Comparison of ENCODE assay signal across 18 cellular contexts in the genomic region with DNA sequence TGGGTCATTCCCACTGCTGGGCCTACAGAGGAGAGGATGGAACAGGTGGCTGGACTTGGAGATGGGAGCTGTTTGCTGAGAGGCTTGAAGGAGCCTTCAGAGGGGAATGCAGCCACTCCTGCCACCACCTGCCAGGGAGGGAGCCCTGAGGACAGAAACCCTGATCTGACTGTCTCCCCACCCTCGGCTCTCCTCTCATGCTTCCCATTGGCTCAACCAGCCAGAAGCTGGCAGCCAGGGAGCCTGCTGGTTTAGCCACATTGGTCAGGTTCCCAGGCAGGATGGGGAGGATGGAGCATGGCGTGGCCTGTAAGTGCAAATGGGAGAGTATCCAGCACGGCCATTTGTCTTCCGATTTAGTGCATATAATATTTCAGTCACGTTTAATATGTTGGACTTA. TPM values are rescaled to one million over a fixed set of nuclear protein-coding genes. Genes with fewer than 3 reads are reported as not detected.
"Had no signal": no experiment of that assay in that cellular context is flagged by ENCODE, and none has a peak within 500 bp of the region (broad histone marks: within the 10 kb centered on the region; RNA-seq: fewer than 3 reads in every experiment).

No MANE protein-coding gene starts in this region.

- ATAC-seq: activated CD8-positive, alpha-beta T cell treated with anti-CD3 and anti-CD28 coated beads for 36 hours had no signal

- DNase-seq: activated B cell treated with CpG ODN at 0.5 μM for 24 hours; activated CD4-positive, alpha-beta T cell treated with anti-CD3 and anti-CD28 coated beads for 48 hours; activated CD8-positive, alpha-beta T cell treated with anti-CD3 and anti-CD28 coated beads for 36 hours; activated naive CD4-positive, alpha-beta T cell treated with anti-CD3 and anti-CD28 coated beads, Interleukin-2, amount 10 ng/mL, durations not matched to agents 7 days and 5 days; activated T-cell treated with anti-CD3 and anti-CD28 coated beads for 4 hours; esophagus squamous epithelium; hypothalamus; immature natural killer cell; ovary; stimulated activated CD4-positive, alpha-beta T cell treated with anti-CD3 and anti-CD28 coated beads, Interleukin-12 subunit alpha, Interleukin-12 subunit beta, amount 100 ng/mL, for 4 hours; stimulated activated CD4-positive, alpha-beta T cell treated with anti-CD3 and anti-CD28 coated beads, Interleukin-2, amount 100 ng/mL, for 24 hours; SW 1271 had no signal

- H3K4me3 ChIP-seq: esophagus squamous epithelium, ovary had no signal

- H3K27me3 ChIP-seq: ovary had no signal

- H3K27ac ChIP-seq: esophagus squamous epithelium, ovary had no signal

- H3K9me3 ChIP-seq: esophagus squamous epithelium, ovary had no signal

- H3K36me3 ChIP-seq: esophagus squamous epithelium, ovary had no signal

RNA-seq across cellular contexts. Expression of a gene that starts 12.8 kb away (rescaled TPM):
- total RNA-seq: activated B cell treated with CpG ODN at 0.5 μM for 24 hours; activated CD8-positive, alpha-beta T cell treated with anti-CD3 and anti-CD28 coated beads for 36 hours; fibroblast of villous mesenchyme; glomerular endothelial cell; T-helper 2 cell treated with Interferon-gamma antibody and Interleukin-4, amounts not matched to agents 100 ng/mL and 5 ng/mL, for 36 hours had no signal
- polyA plus RNA-seq: neural cell had no signal

RNA-seq across cellular contexts. Expression of a gene that starts 45.5 kb away (rescaled TPM):
- total RNA-seq: activated B cell treated with CpG ODN at 0.5 μM for 24 hours; activated CD8-positive, alpha-beta T cell treated with anti-CD3 and anti-CD28 coated beads for 36 hours; chondrocyte; esophagus squamous epithelium; fibroblast of villous mesenchyme; glomerular endothelial cell; lower leg skin; ovary; T-helper 2 cell treated with Interferon-gamma antibody and Interleukin-4, amounts not matched to agents 100 ng/mL and 5 ng/mL, for 36 hours had no signal
- polyA plus RNA-seq: immature natural killer cell, neural cell, ovary had no signal
